24 cellular contexts compared by ENCODE assay signal in the genomic region with DNA sequence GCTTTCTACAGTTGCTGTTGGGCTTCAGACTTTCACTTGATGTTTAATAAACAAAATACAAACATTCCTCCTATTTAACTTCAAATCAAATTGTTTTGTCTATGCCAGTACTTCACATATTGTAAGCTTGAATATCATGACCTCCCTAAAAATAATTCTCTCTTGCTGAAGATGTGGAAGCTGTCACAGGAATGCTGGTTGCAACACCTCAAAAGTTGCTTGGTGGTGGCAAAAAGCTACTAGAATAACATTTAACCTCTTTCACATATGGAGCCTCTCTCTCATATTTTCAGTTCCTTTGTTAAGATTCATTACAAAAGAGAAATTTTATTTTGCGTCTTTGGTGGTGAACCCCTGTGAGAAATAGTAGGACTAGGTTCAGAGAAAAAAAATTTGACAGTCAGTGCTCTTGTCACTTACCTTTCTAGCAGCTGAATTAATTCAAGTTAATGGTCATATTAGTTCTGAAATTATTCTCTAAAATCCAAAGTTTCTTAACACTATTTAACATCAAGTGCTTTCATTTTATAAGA. TPM values are rescaled to one million over a fixed set of nuclear protein-coding genes. Genes with fewer than 3 reads are reported as not detected.
DNase-seq lines count a peak whose midpoint lies in the region; ATAC-seq, FAIRE-seq and TF ChIP-seq lines count a peak whose summit lies in the region.
"Had no signal": no experiment of that assay in that cellular context is flagged by ENCODE, and none has a peak within 500 bp of the region (broad histone marks: within the 10 kb centered on the region; RNA-seq: fewer than 3 reads in every experiment).

No MANE protein-coding gene starts in this region.

- H3K27me3 Mint-ChIP-seq in central memory CD8-positive, alpha-beta T cell = no peaks in the 10 kb centered on the region

- no peaks in the 10 kb centered on the region for H3K9me3 ChIP-seq in GM23248 (ENCODE audit: low read depth)
- H3K9me3 ChIP-seq in osteoblast (ENCODE audit: low read depth, low read length) = no peaks in the 10 kb centered on the region
- H3K9me3 ChIP-seq in PC-9 (ENCODE audit: insufficient read depth, low read depth) = no peaks in the 10 kb centered on the region
- H3K9me3 ChIP-seq: HAP-1 had no signal

- H3K9ac ChIP-seq in GM23248 = no peak overlapping the region

- H2AFZ ChIP-seq in GM23248 = no peak overlapping the region
- H2AFZ ChIP-seq in osteoblast (ENCODE audit: low read length) = peak overlapping the region; percentile 52
- H2AFZ ChIP-seq in PC-9 = no peak overlapping the region
- H2AFZ ChIP-seq: GM23338 had no signal

- no peaks in the 10 kb centered on the region for H3K9me2 ChIP-seq in GM23248 (ENCODE audit: insufficient read depth)
- H3K9me2 ChIP-seq in PC-9 (ENCODE audit: insufficient read depth) = peaks cover 3% of the 10 kb centered on the region; the same call in 1 of the 2 replicates

- H3K79me2 ChIP-seq in GM23248 (ENCODE audit: insufficient read depth) (no peaks in the 10 kb centered on the region), osteoblast (ENCODE audit: insufficient read depth, low read length) (no peaks in the 10 kb centered on the region), PC-9 (ENCODE audit: low read depth) (no peaks in the 10 kb centered on the region)

- H3K4me1 ChIP-seq in GM23248 (ENCODE audit: insufficient read depth) (no peaks in the 10 kb centered on the region), osteoblast (ENCODE audit: insufficient read depth, low read length) (no peaks in the 10 kb centered on the region), PC-9 (replicated peaks; ENCODE audit: insufficient read depth) (no peaks in the 10 kb centered on the region)
- H3K4me1 ChIP-seq: HAP-1 had no signal

- H3K36me3 ChIP-seq in GM23248 (ENCODE audit: low read depth) (peaks cover 9% of the 10 kb centered on the region; the same call in 1 of the 2 replicates), osteoblast (ENCODE audit: insufficient read depth, low read length) (peaks cover 23% of the 10 kb centered on the region), PC-9 (ENCODE audit: low read depth) (peaks cover 37% of the 10 kb centered on the region)

- FAIRE-seq in D721Med (lab: Jason Lieb, UNC) = peak; percentile 35

- H3K4me3 ChIP-seq in GM23248 (no peak overlapping the region), osteoblast (ENCODE audit: insufficient read depth, low read length) (no peak overlapping the region), dorsolateral prefrontal cortex (no peak overlapping the region), PC-9 (no peak overlapping the region)
- H3K4me3 ChIP-seq: GM23338, HAP-1 had no signal

- H4K20me1 ChIP-seq in GM23248 (ENCODE audit: insufficient read depth) = no peaks in the 10 kb centered on the region
- H4K20me1 ChIP-seq in osteoblast (ENCODE audit: insufficient read depth, low read length) = no peaks in the 10 kb centered on the region
- H4K20me1 ChIP-seq in PC-9 (ENCODE audit: insufficient read depth) = no peaks in the 10 kb centered on the region

- H3K27ac Mint-ChIP-seq in central memory CD8-positive, alpha-beta T cell (ENCODE audit: low read depth) = peak overlapping the region; percentile 25
- H3K27ac Mint-ChIP-seq: GM23338 had no signal

- H3K36me3 Mint-ChIP-seq in central memory CD8-positive, alpha-beta T cell (ENCODE audit: insufficient read depth) = peaks cover 2% of the 10 kb centered on the region

- no peaks in the 10 kb centered on the region for H3K9me3 Mint-ChIP-seq in central memory CD8-positive, alpha-beta T cell
- H3K9me3 Mint-ChIP-seq: GM23338 had no signal

- no peaks in the 10 kb centered on the region for H3F3A ChIP-seq in GM23248 (ENCODE audit: insufficient read depth)
- peaks cover 13% of the 10 kb centered on the region for H3F3A ChIP-seq in PC-9 (ENCODE audit: insufficient read depth, low read depth)

- in situ Hi-C loops in GM23248 (cut with MboI) = no loop called here

- no peak overlapping the region for H3K4me3 Mint-ChIP-seq in central memory CD8-positive, alpha-beta T cell
- H3K4me3 Mint-ChIP-seq: GM23338 had no signal

- WGBS in GM23248 (ENCODE audit: low coverage in 1 of 2, low lambda C conversion rate in 2 of 2, missing lambda C conversion rate in 2 of 2), 2 experiments = 94 to 97% methylated on average over 1 of the region's 1 CpG

- no peak for DNase-seq in D721Med (ENCODE audit: insufficient read length, low spot score)
- DNase-seq in GM23248 = peak; percentile 12
- no peak for DNase-seq in central memory CD8-positive, alpha-beta T cell (ENCODE audit: low spot score in 2 of 2)
- no peak for DNase-seq in osteoblast (ENCODE audit: insufficient read length, low spot score, missing footprints)
- DNase-seq in dorsolateral prefrontal cortex = no peak
- DNase-seq in PC-9 = no peak
- no peak for DNase-seq in DMS 273 (lab: John Stamatoyannopoulos, UW; ENCODE audit: unreplicated experiment)
- DNase-seq: AML-193; C1 segment of cervical spinal cord; KG1; NCI-H1105 treated with DMSO at 0.1 percent for 48 hours; NCI-H1694; NCI-H2081; NCI-H2171; NCI-H345; NCI-H524; NCI-H774; NK-92 treated with Interleukin-12 subunit alpha and Interleukin-12 subunit beta, amount 100 ng/mL, for 24 hours had no signal

- no peaks in the 10 kb centered on the region for H3K27me3 ChIP-seq in GM23248 (replicated peaks; ENCODE audit: insufficient read depth)
- H3K27me3 ChIP-seq in osteoblast (ENCODE audit: insufficient read depth, low read length) = no peaks in the 10 kb centered on the region
- H3K27me3 ChIP-seq in dorsolateral prefrontal cortex = no peaks in the 10 kb centered on the region
- no peaks in the 10 kb centered on the region for H3K27me3 ChIP-seq in PC-9 (ENCODE audit: insufficient read depth, low read depth)

- CTCF ChIA-PET in PC-9 (lab: Charles Lee) = no interaction called here

- POLR2A ChIA-PET in PC-9 (lab: Charles Lee; ENCODE audit: unreplicated experiment) = no interaction called here

- no TSS peak for BruUV-seq in PC-9 (replicated peaks; lab: Mats Ljungman, UMichigan)

- H3K27ac ChIP-seq in GM23248 (no peak overlapping the region), osteoblast (ENCODE audit: low read depth, low read length) (no peak overlapping the region), dorsolateral prefrontal cortex (no peak overlapping the region), PC-9 (no peak overlapping the region; the same call in 1 of the 2 replicates)

- no peak for ATAC-seq in central memory CD8-positive, alpha-beta T cell (replicated peaks; ENCODE audit: extremely low read depth, poor library complexity, severe bottlenecking)
- ATAC-seq: GM23338, Panc1, SK-N-SH treated with all-trans-retinoic acid at 6 μM for 48 hours had no signal

- TF ChIP-seq CTCF in D721Med (IDR thresholded peaks at IDR 0.05; ENCODE audit: insufficient read depth, missing control alignments) = no peak
- no peak for TF ChIP-seq CTCF in osteoblast (IDR thresholded peaks at IDR 0.05; ENCODE audit: extremely low read depth, low read depth, low read length)
- TF ChIP-seq CTCF in dorsolateral prefrontal cortex (IDR thresholded peaks at IDR 0.05 in 54 of 56, conservative IDR thresholded peaks at IDR 0.05 in 2 of 56; ENCODE audit: low read depth in 1 of 56, partially characterized antibody in 56 of 56) = no peak
- TF ChIP-seq CTCF in PC-9 (conservative IDR thresholded peaks at IDR 0.05) = no peak

- no peaks in the 10 kb centered on the region for H3K4me1 Mint-ChIP-seq in central memory CD8-positive, alpha-beta T cell
- H3K4me1 Mint-ChIP-seq: GM23338 had no signal

- intact Hi-C loops in dorsolateral prefrontal cortex (cut with DNase I) (no loop called here), PC-9 (cut with micrococcal nuclease; ENCODE audit: unreplicated experiment) (no loop called here)

- no peak overlapping the region for H3K4me2 ChIP-seq in GM23248 (ENCODE audit: unreplicated experiment)
- no peak overlapping the region for H3K4me2 ChIP-seq in osteoblast (ENCODE audit: insufficient read depth, low read length)
- no peak overlapping the region for H3K4me2 ChIP-seq in PC-9
- H3K4me2 ChIP-seq: GM23338 had no signal

RNA-seq across cellular contexts. Expression of a gene that starts 25.5 kb away (rescaled TPM):
- total RNA-seq in GM23248 (2014; rRNA removed; shearing (Covaris generic)) = not detected in 2 replicates
- not detected in 2 replicates for polyA plus RNA-seq in GM23248 (2016; fragmentation: Nextera tagmentation; extraction: Ambion mirVana)
- total RNA-seq in osteoblast = under 0.01 TPM in 1 of 2 replicates, not detected in the other
- total RNA-seq in dorsolateral prefrontal cortex = not detected
- not detected in 2 replicates for total RNA-seq in PC-9 (2021)
- total RNA-seq: A673, GM23338, HT1080 had no signal
- polyA plus RNA-seq: GM23338 had no signal

RNA-seq across cellular contexts. Expression of a gene that starts 53.9 kb away (rescaled TPM):
- 17.2 and 21.4 TPM in 2 replicates for total RNA-seq in GM23248 (2014; rRNA removed; shearing (Covaris generic))
- 6.1 and 7.3 TPM in 2 replicates for polyA plus RNA-seq in GM23248 (2016; fragmentation: Nextera tagmentation; extraction: Ambion mirVana)
- total RNA-seq in osteoblast (5.1 and 5.6 TPM in 2 replicates), dorsolateral prefrontal cortex (under 1 TPM in 116 of 120 experiments, not detected in 4; 0.06 to 0.85 (median 0.23) TPM), PC-9 (2021) (38.6 and 57.6 TPM in 2 replicates)
